In the genomic region with DNA sequence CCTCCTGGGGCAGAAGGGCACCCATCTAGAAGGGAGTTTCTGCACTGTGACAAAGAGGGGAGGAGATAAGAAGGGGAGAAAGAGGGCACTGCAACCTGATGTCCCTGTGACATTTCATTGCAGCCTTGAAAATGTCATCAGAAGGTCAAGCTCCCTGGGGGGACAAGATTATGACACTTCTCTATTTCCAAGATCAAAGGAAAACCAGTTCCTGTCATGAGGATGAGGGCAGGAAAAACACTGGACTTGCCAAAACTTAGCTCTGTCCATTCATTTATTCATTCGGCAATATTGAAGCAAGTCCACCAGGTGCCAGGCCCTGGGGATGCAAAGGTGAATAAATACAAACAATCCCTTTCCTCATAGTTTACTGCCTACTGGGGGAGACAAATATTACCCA, we compare ENCODE assay signal across 23 cellular contexts.
"Had no signal": no experiment of that assay in that cellular context is flagged by ENCODE, and none has a peak within 500 bp of the region (broad histone marks: within the 10 kb centered on the region; RNA-seq: fewer than 3 reads in every experiment).

No MANE protein-coding gene starts in this region.

- H3K9me3 Mint-ChIP-seq: activated naive CD4-positive, alpha-beta T cell treated with anti-CD3 and anti-CD28 coated beads, Interleukin-2, amount 50 U/mL, for 72 hours; activated T-cell treated with anti-CD3 and anti-CD28 coated beads, Interleukin-2, amount 50 U/mL, for 4 hours; T-helper 1 cell treated with Interleukin-12 subunit alpha and Interleukin-12 subunit beta and Interleukin-4 antibody, amounts not matched to agents 30 μg/mL and 1 μg/mL, for 36 hours had no signal

- H3K9me3 ChIP-seq: Peyer's patch, SJCRH30, SK-N-SH had no signal

- H3K4me3 Mint-ChIP-seq: activated CD4-positive, alpha-beta T cell treated with anti-CD3 and anti-CD28 coated beads for 36 hours; activated T-cell treated with anti-CD3 and anti-CD28 coated beads, Interleukin-2, amount 50 U/mL, for 4 hours; T-helper 1 cell treated with Interleukin-12 subunit alpha and Interleukin-12 subunit beta and Interleukin-4 antibody, amounts not matched to agents 30 μg/mL and 1 μg/mL, for 36 hours had no signal

- DNase-seq: activated CD4-positive, alpha-beta T cell treated with anti-CD3 and anti-CD28 coated beads for 36 hours; activated CD4-positive, alpha-beta T cell treated with anti-CD3 and anti-CD28 coated beads, Interleukin-2, amount 50 U/mL, for 4 hours; activated CD4-positive, CD25-positive, alpha-beta regulatory T cell; activated CD8-positive, alpha-beta memory T cell treated with anti-CD3 and anti-CD28 coated beads for 24 hours; activated effector memory CD4-positive, alpha-beta T cell treated with anti-CD3 and anti-CD28 coated beads, Interleukin-2, amount 50 U/mL, for 16 hours; activated naive CD4-positive, alpha-beta T cell treated with Interleukin-2 at 50 U/mL for 16 hours; activated T-cell treated with anti-CD3 and anti-CD28 coated beads, Interleukin-2, amount 50 U/mL, for 4 hours; brain microvascular endothelial cell; KG1; NCI-H1092; NCI-H1417; NCI-H1694 treated with DMSO at 0.1 percent for 48 hours; NCI-H2081; NCI-H510A treated with DMSO at 0.1 percent for 48 hours; NCI-H69; Peyer's patch; Right ventricle myocardium superior; SJCRH30; SK-N-SH had no signal

- H3K36me3 Mint-ChIP-seq: activated naive CD4-positive, alpha-beta T cell treated with anti-CD3 and anti-CD28 coated beads, Interleukin-2, amount 50 U/mL, for 72 hours had no signal

- H3K4me3 ChIP-seq: cardiac muscle cell, Peyer's patch, SJCRH30 had no signal

- H3K4me1 ChIP-seq: Peyer's patch, SJCRH30 had no signal

- H3K4me2 ChIP-seq: SK-N-SH had no signal

- ATAC-seq: activated CD4-positive, alpha-beta T cell treated with anti-CD3 and anti-CD28 coated beads for 36 hours; activated naive CD4-positive, alpha-beta T cell treated with anti-CD3 and anti-CD28 coated beads, Interleukin-2, amount 50 U/mL, for 72 hours; activated T-cell treated with anti-CD3 and anti-CD28 coated beads, Interleukin-2, amount 50 U/mL, for 4 hours had no signal

- H3K9ac ChIP-seq: SK-N-SH had no signal

- H3K27ac ChIP-seq: brain microvascular endothelial cell, cardiac muscle cell, Peyer's patch, RWPE1, SJCRH30 had no signal

- H3K27me3 ChIP-seq: brain microvascular endothelial cell, cardiac muscle cell, Peyer's patch, SJCRH30 had no signal

- H3K27ac Mint-ChIP-seq: activated CD4-positive, alpha-beta T cell treated with anti-CD3 and anti-CD28 coated beads for 36 hours; activated naive CD4-positive, alpha-beta T cell treated with anti-CD3 and anti-CD28 coated beads, Interleukin-2, amount 50 U/mL, for 72 hours; T-helper 1 cell treated with Interleukin-12 subunit alpha and Interleukin-12 subunit beta and Interleukin-4 antibody, amounts not matched to agents 30 μg/mL and 1 μg/mL, for 36 hours had no signal

- H3K36me3 ChIP-seq: brain microvascular endothelial cell, cardiac muscle cell, Peyer's patch, SJCRH30 had no signal
